In genomic region chr12:124745468-124745890, GRCh38 we compare ENCODE assay signal across 9 cellular contexts.
DNase-seq lines count a peak whose midpoint lies in the region; ATAC-seq, FAIRE-seq and TF ChIP-seq lines count a peak whose summit lies in the region.
"Had no signal": no experiment of that assay in that cellular context is flagged by ENCODE, and none has a peak within 500 bp of the region (broad histone marks: within the 10 kb centered on the region; RNA-seq: fewer than 3 reads in every experiment).

No MANE protein-coding gene starts in this region.

- no peak for TF ChIP-seq EP300 in K562 (IDR thresholded peaks at IDR 0.05; ENCODE audit: low read length)

- no peaks in the 10 kb centered on the region for H3K79me2 ChIP-seq in K562 (ENCODE audit: control insufficient read depth, insufficient read depth, low read length)

- TF ChIP-seq CTCF in K562 (IDR thresholded peaks at IDR 0.05 in 2 of 3, conservative IDR thresholded peaks at IDR 0.05 in 1 of 3; ENCODE audit: insufficient read depth in 2 of 3, low read depth in 1 of 3, low read length in 3 of 3) (no peak), right lobe of liver (IDR thresholded peaks at IDR 0.05) (no peak)

- H3K4me1 ChIP-seq in HUES48 (ENCODE audit: control insufficient read depth, insufficient read depth, low read length) (peaks cover 11% of the 10 kb centered on the region; the same call in 1 of the 2 replicates), K562 (replicated peaks in 1 of 2; ENCODE audit: control insufficient read depth in 2 of 2, insufficient read depth in 2 of 2, low read length in 2 of 2) (peaks cover 4 to 19% of the 10 kb centered on the region in 2 experiments; a peak in 4 of 5 replicates), right lobe of liver (peaks cover 0 to 61% (median 29%) of the 10 kb centered on the region in 4 donors), subcutaneous abdominal adipose tissue (ENCODE audit: control insufficient read depth in 5 of 5, insufficient read depth in 5 of 5, low read length in 5 of 5) (peaks cover 10 to 29% (median 20%) of the 10 kb centered on the region in 5 donors)

- H3K27ac Mint-ChIP-seq in activated naive CD4-positive, alpha-beta T cell treated with anti-CD3 and anti-CD28 coated beads, Interleukin-2, amount 50 U/mL, for 72 hours, result peak overlapping the region in 1 of 2 donors; percentile 9
- H3K27ac Mint-ChIP-seq in effector memory CD8-positive, alpha-beta T cell, result peak overlapping the region in 1 of 2 donors; percentile 57
- H3K27ac Mint-ChIP-seq: activated B cell treated with CpG ODN at 0.5 μM for 24 hours had no signal

- DNase-seq in K562 (ENCODE audit: extremely low read depth in 1 of 4, low spot score in 3 of 4) (no peak), right lobe of liver (no peak)
- DNase-seq in activated naive CD4-positive, alpha-beta T cell treated with anti-CD3 and anti-CD28 coated beads, Interleukin-2, amount 50 U/mL, for 72 hours (ENCODE audit: low spot score in 2 of 2), result no peak
- no peak for DNase-seq in effector memory CD8-positive, alpha-beta T cell
- DNase-seq in activated CD4-positive, alpha-beta T cell treated with anti-CD3 and anti-CD28 coated beads for 48 hours, result no peak
- DNase-seq: activated B cell treated with CpG ODN at 0.5 μM for 24 hours had no signal

- POLR2A ChIA-PET in K562 (lab: Yijun Ruan, JAX), result interaction anchor here (0.6 kb wide), 1 partner anchor 1545 kb away, joined by 3 read pairs; no protein-coding TSS in a partner anchor

- H3K36me3 Mint-ChIP-seq in activated naive CD4-positive, alpha-beta T cell treated with anti-CD3 and anti-CD28 coated beads, Interleukin-2, amount 50 U/mL, for 72 hours, result no peaks in the 10 kb centered on the region
- peaks cover 3% of the 10 kb centered on the region for H3K36me3 Mint-ChIP-seq in effector memory CD8-positive, alpha-beta T cell (ENCODE audit: insufficient read depth)

- intact Hi-C loops in K562 (cut with micrococcal nuclease) (no loop called here), right lobe of liver (cut with DNase I) (no loop called here)

- H3K4me2 ChIP-seq in K562 (ENCODE audit: insufficient read depth, low read length), result peak overlapping the region; percentile 40

- no peaks in the 10 kb centered on the region for H3K9me3 Mint-ChIP-seq in activated naive CD4-positive, alpha-beta T cell treated with anti-CD3 and anti-CD28 coated beads, Interleukin-2, amount 50 U/mL, for 72 hours
- H3K9me3 Mint-ChIP-seq in effector memory CD8-positive, alpha-beta T cell, result no peaks in the 10 kb centered on the region

- WGBS in K562 (ENCODE audit: insufficient coverage, low coverage, missing lambda C conversion rate), result 27% methylated on average over 5 of the region's 5 CpGs
- WGBS in right lobe of liver (ENCODE audit: insufficient coverage, low coverage, low lambda C conversion rate, missing lambda C conversion rate), result 35% methylated on average over 4 of the region's 5 CpGs

- H3K4me1 Mint-ChIP-seq in effector memory CD8-positive, alpha-beta T cell (ENCODE audit: low read depth in 2 of 2), result peaks cover 0 to 9% of the 10 kb centered on the region in 2 donors

- no peak for TF ChIP-seq POLR2A in K562 (conservative IDR thresholded peaks at IDR 0.05)
- TF ChIP-seq POLR2A in right lobe of liver (IDR thresholded peaks at IDR 0.05), result no peak

- no peak for FAIRE-seq in K562 (lab: Jason Lieb, UNC)

- ATAC-seq in K562 (peak; percentile 7), right lobe of liver (no peak), HG03520 (IDR thresholded peaks at IDR 0.05; ENCODE audit: unreplicated experiment) (no peak)
- no peak for ATAC-seq in activated naive CD4-positive, alpha-beta T cell treated with anti-CD3 and anti-CD28 coated beads, Interleukin-2, amount 50 U/mL, for 72 hours
- ATAC-seq in effector memory CD8-positive, alpha-beta T cell (replicated peaks), result no peak

- H4K20me1 ChIP-seq in K562 (replicated peaks; ENCODE audit: control insufficient read depth, insufficient read depth, low read length), result peaks cover 6% of the 10 kb centered on the region; the same call in 1 of the 2 replicates

- no peaks in the 10 kb centered on the region for H3K9me1 ChIP-seq in K562 (ENCODE audit: control insufficient read depth, insufficient read depth, low read length)

- no peaks in the 10 kb centered on the region for H3K27me3 ChIP-seq in HUES48 (ENCODE audit: control insufficient read depth, insufficient read depth, low read length)
- peaks cover 20 to 31% of the 10 kb centered on the region in 2 experiments for H3K27me3 ChIP-seq in K562 (ENCODE audit: control insufficient read depth in 2 of 2, insufficient read depth in 2 of 2, low read length in 2 of 2)
- no peaks in the 10 kb centered on the region for H3K27me3 ChIP-seq in right lobe of liver
- H3K27me3 ChIP-seq in subcutaneous abdominal adipose tissue (ENCODE audit: control insufficient read depth in 5 of 5, insufficient read depth in 4 of 5, low read length in 5 of 5), result no peaks in the 10 kb centered on the region

- CTCF ChIA-PET in K562 (lab: Yijun Ruan, JAX; ENCODE audit: low intra/inter-chr PET ratio), result no interaction called here

- H3K4me3 ChIP-seq in HUES48 (ENCODE audit: low read depth, low read length) (no peak overlapping the region), K562 (no peak overlapping the region), right lobe of liver (no peak overlapping the region), subcutaneous abdominal adipose tissue (ENCODE audit: low read depth in 1 of 5, low read length in 5 of 5) (peak overlapping the region in 1 of 5 donors; percentile 39)

- H3K9me3 ChIP-seq in HUES48 (ENCODE audit: control insufficient read depth, insufficient read depth, low read length) (no peaks in the 10 kb centered on the region), K562 (replicated peaks; ENCODE audit: control insufficient read depth, insufficient read depth, low read depth, low read length) (no peaks in the 10 kb centered on the region), right lobe of liver (no peaks in the 10 kb centered on the region), subcutaneous abdominal adipose tissue (ENCODE audit: control insufficient read depth in 5 of 5, low read length in 5 of 5) (no peaks in the 10 kb centered on the region)

- H3K9ac ChIP-seq in HUES48 (ENCODE audit: low read depth, low read length), result no peak overlapping the region
- no peak overlapping the region; a peak in 1 of 4 replicates for H3K9ac ChIP-seq in K562 (ENCODE audit: insufficient read depth in 1 of 2, low read depth in 2 of 2, low read length in 2 of 2)
- H3K9ac ChIP-seq in subcutaneous abdominal adipose tissue (ENCODE audit: low read length in 5 of 5), result peak overlapping the region in 1 of 5 donors; percentile 28

- TF ChIP-seq RAD21 in K562 (CRISPR knock-in tag; conservative IDR thresholded peaks at IDR 0.05 in 1 of 2, IDR thresholded peaks at IDR 0.05 in 1 of 2), result no peak

- H3K27me3 Mint-ChIP-seq in effector memory CD8-positive, alpha-beta T cell, result peaks cover 6 to 28% of the 10 kb centered on the region in 2 donors

- in situ Hi-C loops in K562 (cut with MboI), result no loop called here

- peak overlapping the region; percentile 81 for H3K27ac ChIP-seq in HUES48 (ENCODE audit: low read depth, low read length)
- H3K27ac ChIP-seq in K562 (ENCODE audit: extremely low read depth, low read depth, low read length), result peak overlapping the region; percentile 10; the same call in 1 of the 3 replicates
- peak overlapping the region; percentile 66 to 88 (median 70) for H3K27ac ChIP-seq in right lobe of liver
- peak overlapping the region; percentile 70 for H3K27ac ChIP-seq in subcutaneous abdominal adipose tissue (ENCODE audit: low read depth, low read length)

- H2AFZ ChIP-seq in K562 (ENCODE audit: low read depth, low read length), result peak overlapping the region; percentile 67

- no peak overlapping the region for H3K4me3 Mint-ChIP-seq in effector memory CD8-positive, alpha-beta T cell
- H3K4me3 Mint-ChIP-seq: activated B cell treated with CpG ODN at 0.5 μM for 24 hours had no signal

- H3K36me3 ChIP-seq in HUES48 (ENCODE audit: control insufficient read depth, insufficient read depth, low read length) (no peaks in the 10 kb centered on the region), K562 (ENCODE audit: control insufficient read depth, insufficient read depth, low read length) (no peaks in the 10 kb centered on the region), right lobe of liver (no peaks in the 10 kb centered on the region), subcutaneous abdominal adipose tissue (ENCODE audit: control insufficient read depth in 5 of 5, insufficient read depth in 5 of 5, low read length in 5 of 5) (no peaks in the 10 kb centered on the region)

- BruUV-seq in K562 (replicated peaks; lab: Mats Ljungman, UMichigan), result no TSS peak

TF ChIP-seq in K562, 482 proteins besides CTCF, POLR2A, EP300 and RAD21:
- TF ChIP-seq ZKSCAN1 (IDR thresholded peaks at IDR 0.05; ENCODE audit: low read depth, low read length), result peak; percentile 98
- TF ChIP-seq CHD4 (IDR thresholded peaks at IDR 0.05; ENCODE audit: insufficient read depth, insufficient replicate concordance, low read depth, low read length, poor library complexity, severe bottlenecking), result peak; percentile 17
- TF ChIP-seq MAX (CRISPR knock-in tag; IDR thresholded peaks at IDR 0.05), result no peak
- no peak for TF ChIP-seq SAFB2 (IDR thresholded peaks at IDR 0.05; ENCODE audit: borderline replicate concordance, low read depth, low read length, severe bottlenecking)
- peak; percentile 83 for TF ChIP-seq ZNF24 (IDR thresholded peaks at IDR 0.05)

Comparison
In these comparisons a context has a peak if more than half of its experiments do, and no peak if none do; other contexts are left out.
1. H3K27ac ChIP-seq: peak in every context shown above with its lines; median percentile 81 in HUES48; 70 in right lobe of liver; 70 in subcutaneous abdominal adipose tissue; 10 in K562.